In the genomic region with DNA sequence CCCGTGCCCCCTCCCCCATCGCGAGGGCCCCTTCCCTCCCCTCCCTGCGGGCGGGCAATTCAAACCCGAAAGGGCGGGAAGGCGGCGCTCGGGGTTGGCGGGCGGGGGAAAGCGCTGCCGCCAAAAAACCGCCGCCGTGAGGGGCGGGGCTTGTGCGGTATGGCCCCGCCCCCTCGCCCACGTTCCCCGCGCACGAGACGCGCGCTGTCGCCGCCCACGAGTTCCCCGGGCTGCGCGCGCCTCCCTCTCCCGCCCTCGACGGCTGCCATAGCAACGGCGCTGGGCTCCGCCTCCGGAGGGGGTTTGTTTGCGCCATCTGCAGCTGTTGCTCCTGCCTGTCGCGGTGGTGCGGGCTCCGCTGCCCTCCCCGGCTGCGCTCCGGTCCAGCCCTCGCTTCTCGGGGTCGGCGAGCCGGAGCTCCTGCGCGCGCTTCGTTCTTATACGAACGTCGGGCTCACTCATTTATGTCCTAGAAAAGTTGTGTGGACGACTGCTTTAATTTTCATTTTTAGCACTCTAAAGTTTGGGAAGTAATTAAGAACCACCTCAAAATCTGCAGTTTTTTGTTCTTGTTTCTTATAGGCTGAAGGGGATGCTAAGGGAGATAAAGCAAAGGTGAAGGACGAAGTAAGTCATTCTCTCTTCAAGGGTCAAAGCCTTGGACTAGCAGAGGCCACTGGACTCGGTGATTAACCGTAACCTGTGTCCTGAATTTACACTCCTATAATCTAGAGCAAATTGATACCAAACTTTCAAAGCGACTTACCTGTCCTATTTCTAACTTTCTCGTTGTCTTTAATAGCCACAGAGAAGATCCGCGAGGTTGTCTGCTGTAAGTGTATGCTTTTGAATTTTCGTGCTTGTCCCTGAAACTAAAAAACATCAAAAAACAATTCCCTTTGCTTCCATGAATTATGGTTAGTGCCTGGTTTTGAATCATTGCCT, we compare ENCODE assay signal across 8 cellular contexts. TPM values are rescaled to one million over a fixed set of nuclear protein-coding genes. Genes with fewer than 3 reads are reported as not detected.
DNase-seq lines count a peak whose midpoint lies in the region; ATAC-seq and TF ChIP-seq lines count a peak whose summit lies in the region.

No MANE protein-coding gene starts in this region.

- ATAC-seq in HG02852 (IDR thresholded peaks at IDR 0.05; ENCODE audit: unreplicated experiment) (peak; percentile 62), heart right ventricle (peak; percentile 89 to 94 (median 92))

- peak; percentile 90 for DNase-seq in NCI-H146 (lab: John Stamatoyannopoulos, UW)
- peak; percentile 93 to 98 (median 95) for DNase-seq in T-helper 1 cell
- DNase-seq in amniotic epithelial cell (ENCODE audit: low read depth) = peak; percentile 86
- peak; percentile 95 to 98 for DNase-seq in heart right ventricle
- peak; percentile 93 for DNase-seq in pons (ENCODE audit: low spot score)
- DNase-seq in tibial nerve (ENCODE audit: low spot score in 2 of 2) = peak; percentile 93

- H3K27me3 ChIP-seq in heart right ventricle (no peaks in the 10 kb centered on the region), tibial nerve (no peaks in the 10 kb centered on the region)

- H3K27ac ChIP-seq in heart right ventricle = peak overlapping the region; percentile 95 to 100 (median 100)
- H3K27ac ChIP-seq in tibial nerve = peak overlapping the region; percentile 96 to 100 (median 100)

- WGBS in heart right ventricle, 2 donors = 5 to 6% methylated on average over 62 to 68 of the region's 71 CpGs
- 5 to 6% methylated on average over 31 to 40 of the region's 71 CpGs for WGBS in tibial nerve, 2 donors

- TF ChIP-seq EP300 in tibial nerve (IDR thresholded peaks at IDR 0.05) = peak; percentile 72 to 79

- intact Hi-C loops in heart right ventricle (cut with DNase I) = loop anchor here in 2 of 10 donors (2.0 kb wide), 2 partner anchors 28 to 40 kb away; a partner anchor contains a TSS

- H3K36me3 ChIP-seq in heart right ventricle = peaks cover 0 to 64% (median 35%) of the 10 kb centered on the region in 9 donors
- H3K36me3 ChIP-seq in tibial nerve = peaks cover 5 to 56% (median 10%) of the 10 kb centered on the region in 3 donors

- no peaks in the 10 kb centered on the region for H3K9me3 ChIP-seq in heart right ventricle
- no peaks in the 10 kb centered on the region for H3K9me3 ChIP-seq in tibial nerve

- peak; percentile 45 to 66 for TF ChIP-seq POLR2A in tibial nerve (IDR thresholded peaks at IDR 0.05)

- H3K4me1 ChIP-seq in heart right ventricle = peaks cover 3 to 52% (median 35%) of the 10 kb centered on the region in 9 donors
- H3K4me1 ChIP-seq in tibial nerve = peaks cover 0 to 50% (median 28%) of the 10 kb centered on the region in 4 donors

- no peak for TF ChIP-seq CTCF in GM12875 (IDR thresholded peaks at IDR 0.05; ENCODE audit: borderline replicate concordance, insufficient read depth, low read depth, low read length)
- no peak for TF ChIP-seq CTCF in heart right ventricle (IDR thresholded peaks at IDR 0.05)
- TF ChIP-seq CTCF in tibial nerve (IDR thresholded peaks at IDR 0.05) = peak in 1 of 5 experiments; percentile 0

- peak overlapping the region; percentile 89 for H3K4me3 ChIP-seq in GM12875 (ENCODE audit: low read depth, low read length)
- H3K4me3 ChIP-seq in heart right ventricle = peak overlapping the region; percentile 69 to 100 (median 98)
- peak overlapping the region; percentile 72 to 99 (median 90) for H3K4me3 ChIP-seq in tibial nerve

RNA-seq across cellular contexts. Expression of a gene that starts 0.9 kb away (rescaled TPM):
- 100 to 1,000 TPM; 104 to 221 (median 212) TPM for total RNA-seq in heart right ventricle
- 100 to 1,000 TPM; 133 to 199 TPM for polyA plus RNA-seq in heart right ventricle
- total RNA-seq in tibial nerve = 100 to 1,000 TPM; 165 to 237 (median 207) TPM

RNA-seq across cellular contexts. Expression of a gene that starts 41.1 kb away (rescaled TPM):
- 10 to 100 TPM; 23.0 to 45.8 (median 32.5) TPM for total RNA-seq in heart right ventricle
- 10 to 100 TPM; 22.1 to 29.2 TPM for polyA plus RNA-seq in heart right ventricle
- 10 to 100 TPM; 24.7 to 45.4 (median 32.8) TPM for total RNA-seq in tibial nerve

RNA-seq across cellular contexts. Expression of a gene that starts 56.4 kb away (rescaled TPM):
- 10 to 100 TPM in 1 of 10 donors, 1 to 10 TPM in 9; 1.4 to 12.2 (median 2.7) TPM for total RNA-seq in heart right ventricle
- polyA plus RNA-seq in heart right ventricle = 1 to 10 TPM; 2.8 to 4.3 TPM
- total RNA-seq in tibial nerve = 10 to 100 TPM; 10.7 to 37.2 (median 13.5) TPM

Comparison
In these comparisons a context has a peak if more than half of its experiments do, and no peak if none do; other contexts are left out.
1. Peak in every context shown above with its lines: DNase-seq, ATAC-seq, H3K4me3 ChIP-seq and H3K27ac ChIP-seq.